Comparison of ENCODE assay signal across 17 cellular contexts in genomic region chr1:7930547-7931445, GRCh38. TPM values are rescaled to one million over a fixed set of nuclear protein-coding genes. Genes with fewer than 3 reads are reported as not detected.
DNase-seq lines count a peak whose midpoint lies in the region; ATAC-seq and TF ChIP-seq lines count a peak whose summit lies in the region.
"Had no signal": no experiment of that assay in that cellular context is flagged by ENCODE, and none has a peak within 500 bp of the region (broad histone marks: within the 10 kb centered on the region; RNA-seq: fewer than 3 reads in every experiment).

No MANE protein-coding gene starts in this region.

- H3K9me3 ChIP-seq in right cardiac atrium (ENCODE audit: control insufficient read depth, low read length) (no peaks in the 10 kb centered on the region), heart left ventricle (no peaks in the 10 kb centered on the region)
- H3K9me3 ChIP-seq: gastroesophageal sphincter had no signal

- DNase-seq in activated effector memory CD4-positive, alpha-beta T cell treated with anti-CD3 and anti-CD28 coated beads, Interleukin-2, amount 50 U/mL, for 16 hours, result peak; percentile 70
- no peak for DNase-seq in activated effector memory CD4-positive, alpha-beta T cell treated with Interleukin-2 at 50 U/mL for 16 hours
- DNase-seq in MV-4-11 (lab: John Stamatoyannopoulos, UW), result peak; percentile 21
- no peak for DNase-seq in activated naive CD4-positive, alpha-beta T cell treated with anti-CD3 and anti-CD28 coated beads, Interleukin-2, amount 10 ng/mL, durations not matched to agents 7 days and 5 days
- no peak for DNase-seq in stimulated activated effector memory CD8-positive, alpha-beta T cell treated with anti-CD3 and anti-CD28 coated beads, Interleukin-12 subunit alpha, Interleukin-12 subunit beta, amount 100 ng/mL, for 72 hours (ENCODE audit: low spot score in 2 of 2)
- no peak for DNase-seq in right cardiac atrium
- no peak for DNase-seq in heart left ventricle
- DNase-seq in chondrocyte (ENCODE audit: low spot score), result no peak
- DNase-seq: DMS53, KG1, NCI-H1436, OCI-M1, SW 1271 had no signal

- intact Hi-C loops in right cardiac atrium (cut with DNase I) (no loop called here), heart left ventricle (cut with DNase I) (no loop called here)

- no peaks in the 10 kb centered on the region for H3K36me3 ChIP-seq in heart left ventricle
- H3K36me3 ChIP-seq: gastroesophageal sphincter had no signal

- H3K9me3 Mint-ChIP-seq in activated naive CD4-positive, alpha-beta T cell treated with anti-CD3 and anti-CD28 coated beads, Interleukin-2, amount 10 ng/mL, durations not matched to agents 7 days and 5 days, result no peaks in the 10 kb centered on the region
- no peaks in the 10 kb centered on the region for H3K9me3 Mint-ChIP-seq in stimulated activated effector memory CD8-positive, alpha-beta T cell treated with anti-CD3 and anti-CD28 coated beads, Interleukin-12 subunit alpha, Interleukin-12 subunit beta, amount 100 ng/mL, for 72 hours
- H3K9me3 Mint-ChIP-seq in chondrocyte (ENCODE audit: low read depth), result no peaks in the 10 kb centered on the region
- H3K9me3 Mint-ChIP-seq: memory B cell had no signal

- peak overlapping the region; percentile 35 for H3K4me3 Mint-ChIP-seq in activated naive CD4-positive, alpha-beta T cell treated with anti-CD3 and anti-CD28 coated beads, Interleukin-2, amount 10 ng/mL, durations not matched to agents 7 days and 5 days
- peak overlapping the region; percentile 93 for H3K4me3 Mint-ChIP-seq in stimulated activated effector memory CD8-positive, alpha-beta T cell treated with anti-CD3 and anti-CD28 coated beads, Interleukin-12 subunit alpha, Interleukin-12 subunit beta, amount 100 ng/mL, for 72 hours
- H3K4me3 Mint-ChIP-seq in chondrocyte (ENCODE audit: unreplicated experiment), result no peak overlapping the region
- H3K4me3 Mint-ChIP-seq: memory B cell had no signal

- TF ChIP-seq CTCF in heart left ventricle (IDR thresholded peaks at IDR 0.05), result no peak
- TF ChIP-seq CTCF in chondrocyte (IDR thresholded peaks at IDR 0.05), result no peak

- H3K4me1 Mint-ChIP-seq in activated naive CD4-positive, alpha-beta T cell treated with anti-CD3 and anti-CD28 coated beads, Interleukin-2, amount 10 ng/mL, durations not matched to agents 7 days and 5 days, result peaks cover 28% of the 10 kb centered on the region
- peaks cover 83% of the 10 kb centered on the region for H3K4me1 Mint-ChIP-seq in stimulated activated effector memory CD8-positive, alpha-beta T cell treated with anti-CD3 and anti-CD28 coated beads, Interleukin-12 subunit alpha, Interleukin-12 subunit beta, amount 100 ng/mL, for 72 hours
- no peaks in the 10 kb centered on the region for H3K4me1 Mint-ChIP-seq in chondrocyte (ENCODE audit: low read depth)

- H3K27ac ChIP-seq in right cardiac atrium (ENCODE audit: low read length), result no peak overlapping the region
- peak overlapping the region in 1 of 12 donors; percentile 54 for H3K27ac ChIP-seq in heart left ventricle
- H3K27ac ChIP-seq: gastroesophageal sphincter had no signal

- H3K27me3 ChIP-seq in right cardiac atrium (ENCODE audit: control insufficient read depth, insufficient read depth) (no peaks in the 10 kb centered on the region), heart left ventricle (peaks cover 0 to 46% (median 13%) of the 10 kb centered on the region in 9 donors)

- no peaks in the 10 kb centered on the region for H3K36me3 Mint-ChIP-seq in activated naive CD4-positive, alpha-beta T cell treated with anti-CD3 and anti-CD28 coated beads, Interleukin-2, amount 10 ng/mL, durations not matched to agents 7 days and 5 days
- peaks cover 100% of the 10 kb centered on the region for H3K36me3 Mint-ChIP-seq in stimulated activated effector memory CD8-positive, alpha-beta T cell treated with anti-CD3 and anti-CD28 coated beads, Interleukin-12 subunit alpha, Interleukin-12 subunit beta, amount 100 ng/mL, for 72 hours
- peaks cover 1% of the 10 kb centered on the region for H3K36me3 Mint-ChIP-seq in chondrocyte (ENCODE audit: low read depth)

- H3K27ac Mint-ChIP-seq in activated naive CD4-positive, alpha-beta T cell treated with anti-CD3 and anti-CD28 coated beads, Interleukin-2, amount 10 ng/mL, durations not matched to agents 7 days and 5 days, result peak overlapping the region; percentile 84
- peak overlapping the region; percentile 91 for H3K27ac Mint-ChIP-seq in stimulated activated effector memory CD8-positive, alpha-beta T cell treated with anti-CD3 and anti-CD28 coated beads, Interleukin-12 subunit alpha, Interleukin-12 subunit beta, amount 100 ng/mL, for 72 hours
- no peak overlapping the region for H3K27ac Mint-ChIP-seq in chondrocyte (ENCODE audit: unreplicated experiment)
- H3K27ac Mint-ChIP-seq: memory B cell had no signal

- H3K4me1 ChIP-seq in right cardiac atrium (ENCODE audit: control insufficient read depth, insufficient read depth, low read length) (no peaks in the 10 kb centered on the region), heart left ventricle (peaks cover 0 to 20% (median 0%) of the 10 kb centered on the region in 12 donors)
- H3K4me1 ChIP-seq: gastroesophageal sphincter had no signal

- 73% methylated on average over 16 of the region's 16 CpGs for WGBS in right cardiac atrium
- WGBS in heart left ventricle, 4 donors, result 72 to 73% (median 73%) methylated on average over 16 of the region's 16 CpGs

- no peak overlapping the region for H3K4me3 ChIP-seq in right cardiac atrium (ENCODE audit: low read length)
- H3K4me3 ChIP-seq in heart left ventricle, result peak overlapping the region in 1 of 12 donors; percentile 12
- H3K4me3 ChIP-seq: gastroesophageal sphincter had no signal

- H3K27me3 Mint-ChIP-seq in activated naive CD4-positive, alpha-beta T cell treated with anti-CD3 and anti-CD28 coated beads, Interleukin-2, amount 10 ng/mL, durations not matched to agents 7 days and 5 days, result peaks cover 4% of the 10 kb centered on the region
- H3K27me3 Mint-ChIP-seq in chondrocyte (ENCODE audit: low read depth), result peaks cover 38% of the 10 kb centered on the region

- peak; percentile 82 for ATAC-seq in stimulated activated effector memory CD8-positive, alpha-beta T cell treated with anti-CD3 and anti-CD28 coated beads, Interleukin-12 subunit alpha, Interleukin-12 subunit beta, amount 100 ng/mL, for 72 hours
- no peak for ATAC-seq in right cardiac atrium
- ATAC-seq in heart left ventricle, result no peak
- ATAC-seq: gastroesophageal sphincter, sciatic nerve had no signal

- CTCF ChIA-PET in activated naive CD4-positive, alpha-beta T cell treated with anti-CD3 and anti-CD28 coated beads, Interleukin-2, amount 10 ng/mL, durations not matched to agents 7 days and 5 days (lab: Charles Lee), result no interaction called here

- TF ChIP-seq POLR2A in heart left ventricle (IDR thresholded peaks at IDR 0.05), result no peak

RNA-seq across cellular contexts. Expression of gene TNFRSF9, which starts 9.8 kb away (rescaled TPM):
- total RNA-seq in right cardiac atrium, result not detected
- 0.07 TPM for polyA plus RNA-seq in right cardiac atrium
- 1 to 10 TPM in 1 of 9 donors, under 1 TPM in 2, not detected in 6; 0.05 to 1.9 (median 0.68) TPM for total RNA-seq in heart left ventricle
- polyA plus RNA-seq in heart left ventricle, result under 1 TPM in 1 of 2 donors, not detected in 1; 0.04 TPM
- total RNA-seq in chondrocyte, result 0.07 TPM in 1 of 3 replicates, not detected in the others
- total RNA-seq: cerebellum had no signal

RNA-seq across cellular contexts. Expression of gene PARK7, which starts 30.7 kb away (rescaled TPM):
- total RNA-seq in right cardiac atrium (100 to 1,000 TPM; 302 to 323 (median 314) TPM), heart left ventricle (100 to 1,000 TPM; 275 to 406 (median 345) TPM), chondrocyte (250 to 288 TPM (median 254 TPM) in 3 replicates)
- polyA plus RNA-seq in right cardiac atrium (501 TPM), heart left ventricle (100 to 1,000 TPM; 342 to 550 TPM)

Comparison
In these comparisons a context has a peak if more than half of its experiments do, and no peak if none do; other contexts are left out.
1. DNase-seq: peak in activated effector memory CD4-positive, alpha-beta T cell treated with anti-CD3 and anti-CD28 coated beads, Interleukin-2, amount 50 U/mL, for 16 hours (single experiment) and MV-4-11 (single experiment); none in activated effector memory CD4-positive, alpha-beta T cell treated with Interleukin-2 at 50 U/mL for 16 hours (single experiment), activated naive CD4-positive, alpha-beta T cell treated with anti-CD3 and anti-CD28 coated beads, Interleukin-2, amount 10 ng/mL, durations not matched to agents 7 days and 5 days (single experiment), stimulated activated effector memory CD8-positive, alpha-beta T cell treated with anti-CD3 and anti-CD28 coated beads, Interleukin-12 subunit alpha, Interleukin-12 subunit beta, amount 100 ng/mL, for 72 hours (0 of 2), right cardiac atrium (0 of 3), heart left ventricle (0 of 5) and chondrocyte (single experiment).